ENCODE assay signal across 15 cellular contexts in the genomic region with DNA sequence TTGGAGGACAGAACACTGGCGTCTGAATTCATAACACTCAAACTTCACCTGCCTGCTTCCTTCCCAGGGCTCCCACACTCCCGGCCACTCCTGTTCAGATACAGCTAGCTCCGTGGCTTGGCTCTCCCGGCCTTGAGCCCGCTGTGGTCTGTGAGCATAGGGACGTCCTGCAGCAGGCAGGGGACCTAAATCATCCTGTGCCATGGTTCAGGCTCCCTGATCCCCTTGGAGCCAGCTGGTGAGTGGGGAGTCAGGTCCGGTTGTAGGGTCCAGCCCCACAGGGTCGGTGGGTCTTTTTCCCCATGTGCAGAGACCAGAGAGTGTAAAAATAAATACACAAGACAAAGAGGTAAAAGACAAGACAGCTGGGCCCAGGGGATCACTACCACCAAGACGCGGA.
"Had no signal": no experiment of that assay in that cellular context is flagged by ENCODE, and none has a peak within 500 bp of the region (broad histone marks: within the 10 kb centered on the region; RNA-seq: fewer than 3 reads in every experiment).

No MANE protein-coding gene starts in this region.

- H3K27ac Mint-ChIP-seq: activated CD4-positive, alpha-beta T cell treated with anti-CD3 and anti-CD28 coated beads, Interleukin-2, amount 10 ng/mL, durations not matched to agents 7 days and 5 days; activated T-cell treated with anti-CD3 and anti-CD28 coated beads, Interleukin-2, amount 50 U/mL, for 72 hours had no signal

- H3K4me3 ChIP-seq: adrenal gland, cardiac muscle cell, pancreas, SJCRH30, transverse colon had no signal

- ATAC-seq: activated T-cell treated with anti-CD3 and anti-CD28 coated beads, Interleukin-2, amount 50 U/mL, for 72 hours; esophagus mucosa; left ventricle myocardium superior; pancreas had no signal

- H3K27me3 ChIP-seq: adrenal gland, cardiac muscle cell, pancreas, SJCRH30, transverse colon had no signal

- H3K9me3 Mint-ChIP-seq: activated CD4-positive, alpha-beta T cell treated with anti-CD3 and anti-CD28 coated beads, Interleukin-2, amount 10 ng/mL, durations not matched to agents 7 days and 5 days; activated T-cell treated with anti-CD3 and anti-CD28 coated beads, Interleukin-2, amount 50 U/mL, for 72 hours; neural crest cell had no signal

- H3K27ac ChIP-seq: adrenal gland, cardiac muscle cell, pancreas, SJCRH30, transverse colon had no signal

- H3K4me1 ChIP-seq: adrenal gland, pancreas, SJCRH30, transverse colon had no signal

- H3K36me3 ChIP-seq: adrenal gland, cardiac muscle cell, pancreas, SJCRH30, transverse colon had no signal

- H3K4me1 Mint-ChIP-seq: activated CD4-positive, alpha-beta T cell treated with anti-CD3 and anti-CD28 coated beads, Interleukin-2, amount 10 ng/mL, durations not matched to agents 7 days and 5 days; neural crest cell had no signal

- DNase-seq: activated CD4-positive, alpha-beta T cell treated with anti-CD3 and anti-CD28 coated beads, Interleukin-2, amount 10 ng/mL, durations not matched to agents 7 days and 5 days; activated CD8-positive, alpha-beta memory T cell treated with anti-CD3 and anti-CD28 coated beads, Interleukin-2, amount 50 U/mL, for 48 hours; activated naive CD4-positive, alpha-beta T cell treated with Interleukin-2 at 50 U/mL for 16 hours; activated T-cell treated with anti-CD3 and anti-CD28 coated beads, Interleukin-2, amount 50 U/mL, for 72 hours; left ventricle myocardium superior; SJCRH30; stimulated activated CD4-positive, alpha-beta T cell treated with anti-CD3 and anti-CD28 coated beads, Interleukin-4, amount 100 ng/mL, for 24 hours; stimulated activated naive CD4-positive, alpha-beta T cell; T-helper 2 cell; transverse colon had no signal

- H3K4me3 Mint-ChIP-seq: activated CD4-positive, alpha-beta T cell treated with anti-CD3 and anti-CD28 coated beads, Interleukin-2, amount 10 ng/mL, durations not matched to agents 7 days and 5 days; activated T-cell treated with anti-CD3 and anti-CD28 coated beads, Interleukin-2, amount 50 U/mL, for 72 hours; neural crest cell had no signal

- H3K9me3 ChIP-seq: adrenal gland, pancreas, SJCRH30, transverse colon had no signal
